Comparison of ENCODE assay signal across 1 cellular context in the genomic region with DNA sequence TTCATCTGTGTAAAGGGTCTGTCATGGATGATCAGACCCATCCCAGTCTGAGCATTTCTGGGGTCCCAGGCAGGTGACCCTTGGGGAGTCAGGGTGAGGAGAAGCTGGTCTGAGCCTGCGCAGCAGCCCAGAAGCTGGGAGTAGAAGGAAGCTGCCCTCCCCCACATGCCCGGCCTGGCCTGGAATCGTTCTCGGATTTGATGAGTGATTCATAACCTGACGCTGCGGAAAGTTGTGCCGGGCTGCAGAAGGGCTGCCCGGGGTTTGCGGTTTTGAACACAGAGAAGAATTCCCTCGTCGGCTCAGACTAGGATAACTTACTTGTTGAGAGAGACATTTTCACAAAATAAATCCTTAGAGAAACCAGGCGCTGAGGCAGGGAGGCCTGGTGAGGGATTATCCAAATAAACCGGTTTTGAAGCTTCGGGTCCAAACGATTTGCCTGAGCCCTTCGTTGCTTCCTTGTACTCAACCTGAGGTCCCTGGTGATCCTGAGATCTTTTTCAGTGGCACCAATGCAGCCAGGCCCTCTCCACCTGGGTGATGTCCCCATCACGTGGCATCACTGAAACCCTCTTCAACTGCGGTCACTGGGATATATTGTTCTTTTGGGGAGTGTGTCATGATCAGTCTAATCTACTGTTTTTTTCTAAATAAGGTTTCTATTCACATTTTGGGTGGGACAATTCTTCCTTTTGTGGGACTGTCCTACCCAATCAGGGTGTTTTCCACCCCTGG.
A peak's percentile ranks its signal among the peaks of the same experiment; 100 is the strongest.
TF ChIP-seq lines count a peak whose summit lies in the region.

No MANE protein-coding gene starts in this region.

TF ChIP-seq in SK-N-SH, 30 proteins besides CTCF, POLR2A, EP300 and RAD21 (continued from another document):
- peak; percentile 42; the same call in 1 of the 2 replicates for TF ChIP-seq NRF1 (IDR thresholded peaks at IDR 0.05; ENCODE audit: low read depth, low read length)
- 0 out of 2 replicates have a peak, but pooled peaks have one; percentile 26 for TF ChIP-seq FOXM1 (IDR thresholded peaks at IDR 0.05; ENCODE audit: low read depth)
- peak; percentile 94 for TF ChIP-seq FOSL2 (IDR thresholded peaks at IDR 0.05; ENCODE audit: borderline replicate concordance, low read depth)
- TF ChIP-seq GATA2 (CRISPR knock-in tag; IDR thresholded peaks at IDR 0.05) = no peak
- TF ChIP-seq, protein P1, sequence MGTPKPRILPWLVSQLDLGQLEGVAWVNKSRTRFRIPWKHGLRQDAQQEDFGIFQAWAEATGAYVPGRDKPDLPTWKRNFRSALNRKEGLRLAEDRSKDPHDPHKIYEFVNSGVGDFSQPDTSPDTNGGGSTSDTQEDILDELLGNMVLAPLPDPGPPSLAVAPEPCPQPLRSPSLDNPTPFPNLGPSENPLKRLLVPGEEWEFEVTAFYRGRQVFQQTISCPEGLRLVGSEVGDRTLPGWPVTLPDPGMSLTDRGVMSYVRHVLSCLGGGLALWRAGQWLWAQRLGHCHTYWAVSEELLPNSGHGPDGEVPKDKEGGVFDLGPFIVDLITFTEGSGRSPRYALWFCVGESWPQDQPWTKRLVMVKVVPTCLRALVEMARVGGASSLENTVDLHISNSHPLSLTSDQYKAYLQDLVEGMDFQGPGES (IDR thresholded peaks at IDR 0.05; ENCODE audit: low read depth, low read length) = no peak
- no peak for TF ChIP-seq MXI1 (IDR thresholded peaks at IDR 0.05; ENCODE audit: low read depth, low read length)
- no peak for TF ChIP-seq RCOR1 (IDR thresholded peaks at IDR 0.05; ENCODE audit: low read length)
- TF ChIP-seq, protein P2, sequence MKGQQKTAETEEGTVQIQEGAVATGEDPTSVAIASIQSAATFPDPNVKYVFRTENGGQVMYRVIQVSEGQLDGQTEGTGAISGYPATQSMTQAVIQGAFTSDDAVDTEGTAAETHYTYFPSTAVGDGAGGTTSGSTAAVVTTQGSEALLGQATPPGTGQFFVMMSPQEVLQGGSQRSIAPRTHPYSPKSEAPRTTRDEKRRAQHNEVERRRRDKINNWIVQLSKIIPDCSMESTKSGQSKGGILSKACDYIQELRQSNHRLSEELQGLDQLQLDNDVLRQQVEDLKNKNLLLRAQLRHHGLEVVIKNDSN (IDR thresholded peaks at IDR 0.05; ENCODE audit: borderline replicate concordance, low read depth) = no peak
- TF ChIP-seq, protein P3, sequence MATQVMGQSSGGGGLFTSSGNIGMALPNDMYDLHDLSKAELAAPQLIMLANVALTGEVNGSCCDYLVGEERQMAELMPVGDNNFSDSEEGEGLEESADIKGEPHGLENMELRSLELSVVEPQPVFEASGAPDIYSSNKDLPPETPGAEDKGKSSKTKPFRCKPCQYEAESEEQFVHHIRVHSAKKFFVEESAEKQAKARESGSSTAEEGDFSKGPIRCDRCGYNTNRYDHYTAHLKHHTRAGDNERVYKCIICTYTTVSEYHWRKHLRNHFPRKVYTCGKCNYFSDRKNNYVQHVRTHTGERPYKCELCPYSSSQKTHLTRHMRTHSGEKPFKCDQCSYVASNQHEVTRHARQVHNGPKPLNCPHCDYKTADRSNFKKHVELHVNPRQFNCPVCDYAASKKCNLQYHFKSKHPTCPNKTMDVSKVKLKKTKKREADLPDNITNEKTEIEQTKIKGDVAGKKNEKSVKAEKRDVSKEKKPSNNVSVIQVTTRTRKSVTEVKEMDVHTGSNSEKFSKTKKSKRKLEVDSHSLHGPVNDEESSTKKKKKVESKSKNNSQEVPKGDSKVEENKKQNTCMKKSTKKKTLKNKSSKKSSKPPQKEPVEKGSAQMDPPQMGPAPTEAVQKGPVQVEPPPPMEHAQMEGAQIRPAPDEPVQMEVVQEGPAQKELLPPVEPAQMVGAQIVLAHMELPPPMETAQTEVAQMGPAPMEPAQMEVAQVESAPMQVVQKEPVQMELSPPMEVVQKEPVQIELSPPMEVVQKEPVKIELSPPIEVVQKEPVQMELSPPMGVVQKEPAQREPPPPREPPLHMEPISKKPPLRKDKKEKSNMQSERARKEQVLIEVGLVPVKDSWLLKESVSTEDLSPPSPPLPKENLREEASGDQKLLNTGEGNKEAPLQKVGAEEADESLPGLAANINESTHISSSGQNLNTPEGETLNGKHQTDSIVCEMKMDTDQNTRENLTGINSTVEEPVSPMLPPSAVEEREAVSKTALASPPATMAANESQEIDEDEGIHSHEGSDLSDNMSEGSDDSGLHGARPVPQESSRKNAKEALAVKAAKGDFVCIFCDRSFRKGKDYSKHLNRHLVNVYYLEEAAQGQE (IDR thresholded peaks at IDR 0.05; ENCODE audit: low read depth, low read length) = no peak
